ENCODE assay signal across 16 cellular contexts in the genomic region with DNA sequence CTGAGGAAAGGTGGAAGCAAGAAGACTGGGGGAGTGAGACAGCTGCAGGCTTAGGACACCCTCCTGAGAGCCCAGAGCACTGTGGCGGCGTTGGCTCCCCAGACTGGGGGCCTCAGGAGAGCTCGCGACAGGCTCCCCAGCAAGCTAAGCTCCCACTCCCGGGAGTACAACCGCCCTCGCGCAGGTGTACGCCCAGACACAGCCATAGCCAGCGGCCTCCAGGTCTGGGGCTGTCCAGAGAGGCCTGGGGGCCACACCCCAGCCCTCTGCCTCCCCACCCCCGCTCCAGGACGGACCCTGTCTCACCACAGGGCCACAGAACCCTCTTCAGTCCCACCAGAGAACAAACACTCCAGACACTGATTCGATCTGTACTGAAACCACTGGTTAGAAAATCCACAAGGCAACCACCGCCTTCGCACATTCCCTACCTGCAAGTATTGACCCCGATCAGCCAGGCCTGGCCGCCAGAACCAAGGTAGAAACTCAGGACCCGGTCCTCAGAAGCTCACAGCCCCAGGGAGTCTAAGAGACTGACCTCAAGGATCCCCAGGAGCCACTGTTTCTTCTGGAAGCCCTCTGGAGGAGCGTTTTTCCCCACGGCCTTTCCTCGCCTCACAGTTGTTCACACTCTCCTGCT. TPM values are rescaled to one million over a fixed set of nuclear protein-coding genes. Genes with fewer than 3 reads are reported as not detected.
DNase-seq lines count a peak whose midpoint lies in the region; ATAC-seq and TF ChIP-seq lines count a peak whose summit lies in the region.
"Had no signal": no experiment of that assay in that cellular context is flagged by ENCODE, and none has a peak within 500 bp of the region (broad histone marks: within the 10 kb centered on the region; RNA-seq: fewer than 3 reads in every experiment).

No MANE protein-coding gene starts in this region.

- peaks cover 96% of the 10 kb centered on the region for H3K27me3 Mint-ChIP-seq in neural crest cell (ENCODE audit: low read depth)

- ATAC-seq in GM21717 (IDR thresholded peaks at IDR 0.05; ENCODE audit: unreplicated experiment), result no peak
- ATAC-seq: activated CD8-positive, alpha-beta T cell treated with anti-CD3 and anti-CD28 coated beads for 36 hours had no signal

- H3K9me2 ChIP-seq in GM23248 (ENCODE audit: insufficient read depth), result no peaks in the 10 kb centered on the region
- no peaks in the 10 kb centered on the region for H3K9me2 ChIP-seq in hepatocyte (replicated peaks; ENCODE audit: insufficient read depth)

- H3K9me3 ChIP-seq in GM23248 (ENCODE audit: low read depth) (no peaks in the 10 kb centered on the region), WERI-Rb-1 (ENCODE audit: severe bottlenecking) (no peaks in the 10 kb centered on the region), hepatocyte (ENCODE audit: low read depth) (no peaks in the 10 kb centered on the region)
- H3K9me3 ChIP-seq in effector memory CD4-positive, alpha-beta T cell (ENCODE audit: control insufficient read depth, low read length), result no peaks in the 10 kb centered on the region
- H3K9me3 ChIP-seq: psoas muscle had no signal

- TF ChIP-seq CTCF in WERI-Rb-1 (IDR thresholded peaks at IDR 0.05; ENCODE audit: low read depth, low read length) (no peak), hepatocyte (IDR thresholded peaks at IDR 0.05; ENCODE audit: poor library complexity) (no peak), neural crest cell (conservative IDR thresholded peaks at IDR 0.05) (no peak)

- H3K27me3 ChIP-seq in GM23248 (replicated peaks; ENCODE audit: insufficient read depth) (peaks cover 92% of the 10 kb centered on the region), WERI-Rb-1 (ENCODE audit: insufficient read depth, low read depth, severe bottlenecking) (peaks cover 30% of the 10 kb centered on the region), hepatocyte (peaks cover 98% of the 10 kb centered on the region)
- peaks cover 55% of the 10 kb centered on the region for H3K27me3 ChIP-seq in effector memory CD4-positive, alpha-beta T cell (replicated peaks; ENCODE audit: control insufficient read depth, insufficient read depth, low read length, poor library complexity, severe bottlenecking)

- no peaks in the 10 kb centered on the region for H3K9me3 Mint-ChIP-seq in neural crest cell
- H3K9me3 Mint-ChIP-seq: activated CD8-positive, alpha-beta T cell treated with anti-CD3 and anti-CD28 coated beads for 36 hours had no signal

- in situ Hi-C loops in GM23248 (cut with MboI), result no loop called here

- no peak for DNase-seq in GM23248
- no peak for DNase-seq in WERI-Rb-1
- no peak for DNase-seq in hepatocyte (ENCODE audit: low spot score)
- no peak for DNase-seq in neural crest cell (ENCODE audit: low read depth, low spot score)
- DNase-seq in NCI-H524 treated with DMSO at 0.1 percent for 48 hours (lab: John Stamatoyannopoulos, UW), result no peak
- no peak for DNase-seq in LoVo (ENCODE audit: low spot score)
- DNase-seq in effector memory CD4-positive, alpha-beta T cell, result no peak
- DNase-seq: activated CD8-positive, alpha-beta T cell treated with anti-CD3 and anti-CD28 coated beads for 36 hours; CD4-positive, alpha-beta memory T cell; central memory CD4-positive, alpha-beta T cell; DND-41; NCI-H2029 treated with DMSO at 0.1 percent for 48 hours had no signal

- H3K27ac ChIP-seq in GM23248, result no peak overlapping the region
- H3K27ac ChIP-seq in WERI-Rb-1, result no peak overlapping the region
- H3K27ac ChIP-seq in hepatocyte, result no peak overlapping the region
- H3K27ac ChIP-seq in effector memory CD4-positive, alpha-beta T cell (ENCODE audit: insufficient read depth, low read length, poor library complexity, severe bottlenecking), result no peak overlapping the region
- H3K27ac ChIP-seq: psoas muscle had no signal

- H3K4me3 Mint-ChIP-seq in neural crest cell, result peak overlapping the region; percentile 84

- 58 to 61% methylated on average over 20 to 21 of the region's 21 CpGs for WGBS in GM23248 (ENCODE audit: low coverage in 1 of 2, low lambda C conversion rate in 2 of 2, missing lambda C conversion rate in 2 of 2), 2 experiments
- 70% methylated on average over 21 of the region's 21 CpGs for WGBS in hepatocyte (ENCODE audit: low lambda C conversion rate, missing lambda C conversion rate)

- 0 out of 2 replicates have a peak overlapping the region, but pooled peaks have one; percentile 34 for H3K4me3 ChIP-seq in GM23248
- H3K4me3 ChIP-seq in WERI-Rb-1 (ENCODE audit: low read depth, low read length), result peak overlapping the region; percentile 70
- no peak overlapping the region for H3K4me3 ChIP-seq in hepatocyte
- H3K4me3 ChIP-seq in effector memory CD4-positive, alpha-beta T cell (ENCODE audit: insufficient read depth, low read depth, low read length, poor library complexity, severe bottlenecking), result no peak overlapping the region

- H4K20me1 ChIP-seq in GM23248 (ENCODE audit: insufficient read depth) (no peaks in the 10 kb centered on the region), hepatocyte (ENCODE audit: insufficient read depth, poor library complexity, severe bottlenecking) (no peaks in the 10 kb centered on the region)

- H2AFZ ChIP-seq in GM23248 (no peak overlapping the region), hepatocyte (peak overlapping the region; percentile 40)

- H3K4me1 ChIP-seq in GM23248 (ENCODE audit: insufficient read depth) (0 out of 2 replicates have a peak, but pooled peaks cover 3% of the 10 kb centered on the region), hepatocyte (ENCODE audit: insufficient read depth) (peaks cover 31% of the 10 kb centered on the region)
- peaks cover 33% of the 10 kb centered on the region for H3K4me1 ChIP-seq in effector memory CD4-positive, alpha-beta T cell (ENCODE audit: control insufficient read depth, insufficient read depth, low read length, poor library complexity, severe bottlenecking)

- peaks cover 53% of the 10 kb centered on the region for H3K4me1 Mint-ChIP-seq in neural crest cell

- no peaks in the 10 kb centered on the region for H3F3A ChIP-seq in GM23248 (ENCODE audit: insufficient read depth)

- H3K27ac Mint-ChIP-seq in neural crest cell (ENCODE audit: unreplicated experiment), result no peak overlapping the region
- H3K27ac Mint-ChIP-seq: activated CD8-positive, alpha-beta T cell treated with anti-CD3 and anti-CD28 coated beads for 36 hours had no signal

- H3K36me3 ChIP-seq in GM23248 (ENCODE audit: low read depth), result no peaks in the 10 kb centered on the region
- no peaks in the 10 kb centered on the region for H3K36me3 ChIP-seq in WERI-Rb-1
- H3K36me3 ChIP-seq in hepatocyte (replicated peaks; ENCODE audit: insufficient read depth, low read depth), result no peaks in the 10 kb centered on the region
- H3K36me3 ChIP-seq in effector memory CD4-positive, alpha-beta T cell (ENCODE audit: control insufficient read depth, insufficient read depth, low read length), result no peaks in the 10 kb centered on the region

- H3K79me2 ChIP-seq in GM23248 (ENCODE audit: insufficient read depth) (no peaks in the 10 kb centered on the region), hepatocyte (no peaks in the 10 kb centered on the region)

- no peak overlapping the region for H3K9ac ChIP-seq in GM23248

- H3K36me3 Mint-ChIP-seq in neural crest cell (ENCODE audit: low read depth), result no peaks in the 10 kb centered on the region
- H3K36me3 Mint-ChIP-seq: CD4-positive, alpha-beta memory T cell had no signal

- H3K4me2 ChIP-seq in GM23248 (ENCODE audit: unreplicated experiment) (no peak overlapping the region), hepatocyte (peak overlapping the region; percentile 91)

RNA-seq across cellular contexts. Expression of gene ZIC5, which starts 16.3 kb away (rescaled TPM):
- total RNA-seq in GM23248 (2014; rRNA removed; shearing (Covaris generic)), result not detected in 2 replicates
- not detected in 2 replicates for polyA plus RNA-seq in GM23248 (2016; fragmentation: Nextera tagmentation; extraction: Ambion mirVana)
- total RNA-seq in hepatocyte, result 0.04 and 0.13 TPM in 2 replicates
- polyA plus RNA-seq in hepatocyte, result 0.16 TPM in 1 of 2 replicates, not detected in the other
- 6.3 and 6.7 TPM in 2 replicates for total RNA-seq in neural crest cell
- total RNA-seq: activated CD8-positive, alpha-beta T cell treated with anti-CD3 and anti-CD28 coated beads for 36 hours; CD4-positive, alpha-beta memory T cell; IMR-90; OCI-LY7; psoas muscle had no signal
- polyA plus RNA-seq: CD4-positive, alpha-beta memory T cell; IMR-90; psoas muscle had no signal

RNA-seq across cellular contexts. Expression of gene ZIC2, which starts 26.4 kb away (rescaled TPM):
- not detected in 2 replicates for total RNA-seq in GM23248 (2014; rRNA removed; shearing (Covaris generic))
- polyA plus RNA-seq in GM23248 (2016; fragmentation: Nextera tagmentation; extraction: Ambion mirVana) (not detected in 2 replicates), hepatocyte (0.15 and 0.21 TPM in 2 replicates)
- total RNA-seq in hepatocyte (0.10 and 0.68 TPM in 2 replicates), neural crest cell (48.6 and 55.3 TPM in 2 replicates)
- total RNA-seq: activated CD8-positive, alpha-beta T cell treated with anti-CD3 and anti-CD28 coated beads for 36 hours; CD4-positive, alpha-beta memory T cell; IMR-90; OCI-LY7; psoas muscle had no signal
- polyA plus RNA-seq: CD4-positive, alpha-beta memory T cell; IMR-90 had no signal

Comparison
In these comparisons a context has a peak if more than half of its experiments do, and no peak if none do; other contexts are left out.
1. H3K4me3 ChIP-seq: peak in GM23248 (single experiment) and WERI-Rb-1 (single experiment); none in hepatocyte (single experiment) and effector memory CD4-positive, alpha-beta T cell (single experiment).
2. RNA of gene ZIC2, which starts 26.4 kb away (total RNA-seq): 48.6 to 55.3 TPM in neural crest cell; 0.10 to 0.68 TPM in hepatocyte and not detected in GM23248; every median in the first group is over 10 times any median in the second.